19 cellular contexts compared by ENCODE assay signal in the genomic region with DNA sequence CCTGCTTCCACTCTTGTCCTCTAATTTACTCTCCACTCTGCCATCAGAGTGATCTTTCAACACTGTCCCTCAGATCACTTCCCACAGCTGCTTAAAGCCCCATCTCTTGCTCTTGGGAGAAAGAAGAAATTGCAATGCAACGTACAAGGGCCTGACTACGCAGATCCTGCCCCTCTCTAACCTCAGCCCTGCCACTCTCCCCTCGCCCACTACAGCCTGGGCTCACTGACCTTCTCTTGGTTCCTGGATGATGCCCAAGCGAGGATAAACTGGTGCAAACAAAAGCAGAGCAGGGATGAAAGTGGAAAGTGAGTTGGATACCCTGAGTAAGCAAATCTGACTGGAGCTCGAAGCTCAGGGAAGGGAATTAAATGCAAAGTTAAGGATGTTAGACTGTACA.
"Had no signal": no experiment of that assay in that cellular context is flagged by ENCODE, and none has a peak within 500 bp of the region (broad histone marks: within the 10 kb centered on the region; RNA-seq: fewer than 3 reads in every experiment).

No MANE protein-coding gene starts in this region.

- H3K36me3 ChIP-seq: transverse colon, uterus had no signal

- H3K9me3 ChIP-seq: spleen, transverse colon, uterus had no signal

- H3K27ac ChIP-seq: parathyroid adenoma, spleen, transverse colon, uterus, VCaP had no signal

- H3K27me3 Mint-ChIP-seq: activated naive CD4-positive, alpha-beta T cell treated with anti-CD3 and anti-CD28 coated beads, Interleukin-2, amount 10 ng/mL, durations not matched to agents 7 days and 5 days; naive thymus-derived CD4-positive, alpha-beta T cell; T-cell had no signal

- H3K4me1 ChIP-seq: parathyroid adenoma, uterus had no signal

- H3K4me3 ChIP-seq: spleen, transverse colon, uterus had no signal

- H3K9ac ChIP-seq: parathyroid adenoma had no signal

- H3K9me3 Mint-ChIP-seq: activated naive CD4-positive, alpha-beta T cell treated with anti-CD3 and anti-CD28 coated beads, Interleukin-2, amount 10 ng/mL, durations not matched to agents 7 days and 5 days; immature natural killer cell; naive thymus-derived CD4-positive, alpha-beta T cell; T-cell; T-helper 2 cell treated with Interferon-gamma antibody and Interleukin-4, amounts not matched to agents 5 μg/mL and 100 μg/mL, for 36 hours had no signal

- H2AFZ ChIP-seq: parathyroid adenoma had no signal

- H3K79me2 ChIP-seq: parathyroid adenoma had no signal

- H3K27me3 ChIP-seq: spleen, transverse colon, uterus had no signal

- H3K27ac Mint-ChIP-seq: activated naive CD4-positive, alpha-beta T cell treated with anti-CD3 and anti-CD28 coated beads, Interleukin-2, amount 10 ng/mL, durations not matched to agents 7 days and 5 days; T-helper 2 cell treated with Interferon-gamma antibody and Interleukin-4, amounts not matched to agents 5 μg/mL and 100 μg/mL, for 36 hours had no signal

- DNase-seq: activated T-cell treated with anti-CD3 and anti-CD28 coated beads for 4 hours; amygdala; head of caudate nucleus; hippocampal formation; immature natural killer cell; kidney; left colon; midbrain; naive thymus-derived CD4-positive, alpha-beta T cell; occipital lobe; right cardiac atrium; spleen; transverse colon; uterus had no signal

- ATAC-seq: left colon, right cardiac atrium had no signal

- H3K4me3 Mint-ChIP-seq: activated naive CD4-positive, alpha-beta T cell treated with anti-CD3 and anti-CD28 coated beads, Interleukin-2, amount 10 ng/mL, durations not matched to agents 7 days and 5 days; immature natural killer cell; T-cell; T-helper 2 cell treated with Interferon-gamma antibody and Interleukin-4, amounts not matched to agents 5 μg/mL and 100 μg/mL, for 36 hours had no signal
